18 cellular contexts compared by ENCODE assay signal in the genomic region with DNA sequence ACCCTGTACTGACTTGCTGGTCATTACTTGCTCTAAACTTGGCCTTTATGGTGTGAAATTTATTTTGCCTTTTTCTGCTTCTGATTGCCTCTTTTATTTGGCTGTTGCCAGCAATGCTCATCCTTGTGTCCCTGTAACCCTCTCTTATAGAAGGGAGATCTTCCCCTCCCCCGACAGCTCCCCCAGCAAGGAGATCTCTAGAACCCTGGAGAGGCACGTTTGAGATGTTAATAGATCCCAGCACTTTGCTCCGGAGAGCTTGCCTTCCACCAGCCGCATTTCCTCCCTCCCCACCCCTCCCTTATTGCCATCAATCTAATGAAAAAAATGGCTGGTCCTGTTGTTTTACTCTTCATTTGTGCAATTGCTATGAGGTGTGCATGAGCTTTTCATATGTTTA. TPM values are rescaled to one million over a fixed set of nuclear protein-coding genes. Genes with fewer than 3 reads are reported as not detected.
"Had no signal": no experiment of that assay in that cellular context is flagged by ENCODE, and none has a peak within 500 bp of the region (broad histone marks: within the 10 kb centered on the region; RNA-seq: fewer than 3 reads in every experiment).

No MANE protein-coding gene starts in this region.

- H3K27me3 ChIP-seq: stomach had no signal

- H3K4me3 ChIP-seq: breast epithelium, gastrocnemius medialis, stomach, thoracic aorta had no signal

- FAIRE-seq: urothelium cell line had no signal

- H3K36me3 ChIP-seq: breast epithelium, gastrocnemius medialis, stomach, thoracic aorta had no signal

- H3K4me1 ChIP-seq: breast epithelium, gastrocnemius medialis had no signal

- DNase-seq: activated CD4-positive, CD25-positive, alpha-beta regulatory T cell treated with anti-CD3 and anti-CD28 coated beads, Interleukin-2, amount 50 U/mL, for 72 hours; activated naive CD4-positive, alpha-beta T cell; activated naive CD8-positive, alpha-beta T cell treated with anti-CD3 and anti-CD28 coated beads, Interleukin-2, amount 10 ng/mL, durations not matched to agents 7 days and 5 days; anterior cingulate cortex; erythroblast; gastrocnemius medialis; immature natural killer cell; stimulated activated CD4-positive, alpha-beta T cell treated with anti-CD3 and anti-CD28 coated beads, Interleukin-1b, Interleukin-23, amount 100 ng/mL, for 48 hours; stomach; T-helper 1 cell; T1000 had no signal

- H3K9me3 ChIP-seq: breast epithelium, gastrocnemius medialis, stomach, thoracic aorta had no signal

- H3K27ac ChIP-seq: breast epithelium, gastrocnemius medialis, stomach, thoracic aorta had no signal

- ATAC-seq: gastrocnemius medialis, sciatic nerve had no signal

RNA-seq across cellular contexts. Expression of gene TRIM71, which starts 18.1 kb away (rescaled TPM):
- total RNA-seq: activated naive CD8-positive, alpha-beta T cell treated with anti-CD3 and anti-CD28 coated beads, Interleukin-2, amount 10 ng/mL, durations not matched to agents 7 days and 5 days; gastrocnemius medialis; mesenteric fat pad; osteocyte; pulmonary artery endothelial cell; thoracic aorta had no signal
- polyA plus RNA-seq: immature natural killer cell had no signal
